Comparison of ENCODE assay signal across 22 cellular contexts in the genomic region with DNA sequence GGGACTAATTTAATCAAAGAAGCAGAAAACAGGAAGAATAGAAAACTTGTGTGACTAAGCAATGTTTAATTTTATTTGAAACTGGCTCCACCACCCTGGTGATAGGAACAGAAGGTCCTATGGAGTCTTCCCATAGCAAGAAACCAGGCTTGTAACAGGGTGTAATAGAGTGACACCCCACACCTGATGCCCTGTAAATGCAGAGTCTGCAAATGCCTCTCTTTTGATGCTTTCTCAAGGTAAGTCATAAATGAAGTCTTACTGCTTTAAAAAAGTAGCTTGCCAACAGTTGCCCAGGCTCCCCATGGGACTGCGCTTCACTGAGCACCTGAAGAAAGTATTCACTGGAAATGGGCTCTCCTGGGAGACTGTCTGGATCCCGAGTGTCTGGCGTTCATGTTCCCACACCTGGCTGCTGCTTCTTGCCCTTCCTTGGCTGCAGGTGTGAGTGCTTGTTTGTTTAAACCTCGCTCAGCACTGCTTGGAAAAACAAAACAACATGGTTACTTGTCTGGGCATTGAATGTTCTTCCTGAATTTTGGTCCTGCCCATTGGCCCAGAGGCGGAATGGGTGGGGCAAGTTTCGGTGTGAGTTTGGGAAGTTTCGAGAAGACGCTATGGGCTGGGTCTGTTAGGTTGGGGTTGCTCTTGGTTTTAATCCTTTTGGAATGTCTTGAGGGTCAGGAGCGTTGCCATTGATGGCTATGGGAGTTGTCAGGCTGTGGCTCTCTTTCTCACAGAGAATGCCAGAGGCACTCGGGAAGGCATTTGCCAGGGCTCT.
A peak's percentile ranks its signal among the peaks of the same experiment; 100 is the strongest.
DNase-seq lines count a peak whose midpoint lies in the region; ATAC-seq, FAIRE-seq and TF ChIP-seq lines count a peak whose summit lies in the region.
"Had no signal": no experiment of that assay in that cellular context is flagged by ENCODE, and none has a peak within 500 bp of the region (broad histone marks: within the 10 kb centered on the region; RNA-seq: fewer than 3 reads in every experiment).

No MANE protein-coding gene starts in this region.

- H3K9me2 ChIP-seq in PC-3 (replicated peaks; ENCODE audit: low read length) = no peaks in the 10 kb centered on the region

- H3K4me1 ChIP-seq in left ventricle myocardium inferior (peaks cover 39% of the 10 kb centered on the region), PC-3 (ENCODE audit: insufficient read depth, low read length) (peaks cover 38% of the 10 kb centered on the region), keratinocyte (ENCODE audit: control insufficient read depth, extremely low read depth, insufficient read depth, low read length) (peaks cover 40% of the 10 kb centered on the region), vagina (peaks cover 31% of the 10 kb centered on the region)

- H3K9ac ChIP-seq in PC-3 (ENCODE audit: low read length) = no peak overlapping the region
- H3K9ac ChIP-seq in keratinocyte (ENCODE audit: control insufficient read depth, extremely low read depth, insufficient read depth, low read length) = peak overlapping the region; percentile 39

- dilution Hi-C loops in keratinocyte (cut with MboI; ENCODE audit: extremely low pct_ligation_motif_present, low sequenced_read_pairs) = no loop called here

- POLR2A ChIA-PET in PC-3 (lab: Charles Lee; ENCODE audit: unreplicated experiment) = interaction anchor here (0.6 kb wide), 1 partner anchor 739 kb away, joined by 3 read pairs; no protein-coding TSS in a partner anchor

- no peak for TF ChIP-seq POLR2A in vagina (IDR thresholded peaks at IDR 0.05)

- H3K4me3 ChIP-seq in left ventricle myocardium inferior (no peak overlapping the region), PC-3 (ENCODE audit: low read length) (no peak overlapping the region), keratinocyte (ENCODE audit: control insufficient read depth in 2 of 3, extremely low read depth in 1 of 3, insufficient read depth in 2 of 3, low read depth in 1 of 3, low read length in 3 of 3) (peak overlapping the region in 2 of 3 experiments; percentile 8 to 40), vagina (no peak overlapping the region)

- no TSS peak for BruUV-seq in PC-3 (replicated peaks; lab: Mats Ljungman, UMichigan)

- TF ChIP-seq CTCF in left ventricle myocardium inferior (IDR thresholded peaks at IDR 0.05; ENCODE audit: borderline replicate concordance) = no peak
- TF ChIP-seq CTCF in PC-3 (conservative IDR thresholded peaks at IDR 0.05; ENCODE audit: low read depth, low read length) = no peak
- no peak for TF ChIP-seq CTCF in keratinocyte (optimal IDR thresholded peaks at IDR 0.05 in 1 of 3, IDR thresholded peaks at IDR 0.05 in 1 of 3, conservative IDR thresholded peaks at IDR 0.05 in 1 of 3; ENCODE audit: extremely low read depth in 1 of 3, insufficient read depth in 2 of 3, low read length in 3 of 3)
- TF ChIP-seq CTCF in vagina (IDR thresholded peaks at IDR 0.05) = no peak

- H3F3A ChIP-seq in PC-3 (ENCODE audit: low read length, unreplicated experiment) = no peaks in the 10 kb centered on the region

- H3K9me3 ChIP-seq in left ventricle myocardium inferior (replicated peaks) = no peaks in the 10 kb centered on the region
- H3K9me3 ChIP-seq in PC-3 (ENCODE audit: low read length) = no peaks in the 10 kb centered on the region
- no peaks in the 10 kb centered on the region for H3K9me3 ChIP-seq in keratinocyte (ENCODE audit: control insufficient read depth, low read depth, low read length)
- no peaks in the 10 kb centered on the region for H3K9me3 ChIP-seq in vagina

- H3K4me2 ChIP-seq in PC-3 (ENCODE audit: low read length) (peak overlapping the region; percentile 40), keratinocyte (ENCODE audit: control insufficient read depth, extremely low read depth, insufficient read depth, low read depth, low read length) (peak overlapping the region; percentile 72)

- peak; percentile 77 for FAIRE-seq in keratinocyte (lab: Jason Lieb, UNC)
- FAIRE-seq: colon had no signal

- CTCF ChIA-PET in PC-3 (lab: Charles Lee) = interaction anchor here (0.7 kb wide), 2 partner anchors 137 to 204 kb away, joined by 3 to 4 read pairs; no protein-coding TSS in a partner anchor

- DNase-seq in left ventricle myocardium inferior = no peak
- DNase-seq in cardiac septum (ENCODE audit: low spot score) = no peak
- no peak for DNase-seq in PC-3
- no peak for DNase-seq in keratinocyte (ENCODE audit: low read depth, low spot score)
- DNase-seq in vagina (ENCODE audit: extremely low spot score in 2 of 2) = no peak
- DNase-seq in superior temporal gyrus (ENCODE audit: extremely low spot score) = no peak
- DNase-seq in DMS 273 (lab: John Stamatoyannopoulos, UW; ENCODE audit: unreplicated experiment) = no peak
- no peak for DNase-seq in iPS-NIHi11 (ENCODE audit: low spot score)
- DNase-seq: activated CD8-positive, alpha-beta memory T cell treated with anti-CD3 and anti-CD28 coated beads for 24 hours; activated T-cell treated with anti-CD3 and anti-CD28 coated beads, Interleukin-2, amount 50 U/mL, for 72 hours; CD4-positive, alpha-beta memory T cell; DND-41; endodermal cell; KBM-7; left cardiac atrium; MV-4-11; NCI-H2029; NCI-H526 treated with DMSO at 0.1 percent for 48 hours; stimulated activated CD4-positive, alpha-beta T cell treated with anti-CD3 and anti-CD28 coated beads, Interleukin-12 subunit alpha, Interleukin-12 subunit beta, amount 100 ng/mL, for 4 hours; stimulated activated CD8-positive, alpha-beta memory T cell treated with anti-CD3 and anti-CD28 coated beads, Interleukin-4, amount 100 ng/mL, for 48 hours had no signal

- intact Hi-C loops in left ventricle myocardium inferior (cut with micrococcal nuclease) (loop anchor here (10.0 kb wide), 1 partner anchor 135 kb away; a partner anchor contains a TSS), cardiac septum (cut with DNase I) (loop anchor here (5.0 to 10.0 kb wide), 2 partner anchors 65 to 132 kb away; a partner anchor contains a TSS), PC-3 (cut with micrococcal nuclease) (loop anchor here (5.0 to 10.0 kb wide), 2 partner anchors 112 to 135 kb away; a partner anchor contains a TSS), vagina (cut with DNase I) (no loop called here)

- no peaks in the 10 kb centered on the region for H3K79me2 ChIP-seq in PC-3 (ENCODE audit: low read length)
- no peaks in the 10 kb centered on the region for H3K79me2 ChIP-seq in keratinocyte (ENCODE audit: control insufficient read depth, insufficient read depth, low read length)

- ATAC-seq in PC-3 = peak; percentile 64
- ATAC-seq: activated CD4-positive, CD25-positive, alpha-beta regulatory T cell treated with anti-CD3 and anti-CD28 coated beads, Interleukin-2, amount 50 U/mL, for 24 hours; activated T-cell treated with anti-CD3 and anti-CD28 coated beads, Interleukin-2, amount 50 U/mL, for 72 hours had no signal

- H4K20me1 ChIP-seq in PC-3 (ENCODE audit: low read length) (no peaks in the 10 kb centered on the region), keratinocyte (ENCODE audit: control insufficient read depth, extremely low read depth, insufficient read depth, low read length) (no peaks in the 10 kb centered on the region)

- H3K27me3 ChIP-seq in left ventricle myocardium inferior (ENCODE audit: low read depth) (no peaks in the 10 kb centered on the region), PC-3 (ENCODE audit: low read length) (no peaks in the 10 kb centered on the region), keratinocyte (ENCODE audit: control insufficient read depth, extremely low read depth, insufficient read depth, low read length) (no peaks in the 10 kb centered on the region), vagina (no peaks in the 10 kb centered on the region)

- H3K27ac ChIP-seq in left ventricle myocardium inferior (replicated peaks) = peak overlapping the region; percentile 57
- H3K27ac ChIP-seq in PC-3 (ENCODE audit: low read length) = peak overlapping the region; percentile 15
- peak overlapping the region; percentile 75 for H3K27ac ChIP-seq in keratinocyte (ENCODE audit: control insufficient read depth, insufficient read depth, low read length)
- peak overlapping the region; percentile 45 for H3K27ac ChIP-seq in vagina

- no peaks in the 10 kb centered on the region for H3K9me1 ChIP-seq in keratinocyte (ENCODE audit: control insufficient read depth, extremely low read depth, insufficient read depth, low read length)

- H3K36me3 ChIP-seq in left ventricle myocardium inferior (no peaks in the 10 kb centered on the region), PC-3 (ENCODE audit: low read depth, low read length) (no peaks in the 10 kb centered on the region), keratinocyte (ENCODE audit: control insufficient read depth in 2 of 2, extremely low read depth in 1 of 2, insufficient read depth in 2 of 2, low read length in 2 of 2) (peaks cover 0 to 1% of the 10 kb centered on the region in 2 experiments), vagina (no peaks in the 10 kb centered on the region)

- no peak overlapping the region for H2AFZ ChIP-seq in PC-3 (ENCODE audit: low read length)
- H2AFZ ChIP-seq in keratinocyte (ENCODE audit: control insufficient read depth, low read length) = peak overlapping the region; percentile 71

Comparison
In these comparisons a context has a peak if more than half of its experiments do, and no peak if none do; other contexts are left out.
1. H3K27ac ChIP-seq: peak in every context shown above with its lines; median percentile 75 in keratinocyte; 57 in left ventricle myocardium inferior; 45 in vagina; 15 in PC-3.
2. H3K4me3 ChIP-seq: peak in keratinocyte (2 of 3); none in left ventricle myocardium inferior (single experiment), PC-3 (single experiment) and vagina (0 of 2).